ENCODE assay signal across 1 cellular context in the genomic region with DNA sequence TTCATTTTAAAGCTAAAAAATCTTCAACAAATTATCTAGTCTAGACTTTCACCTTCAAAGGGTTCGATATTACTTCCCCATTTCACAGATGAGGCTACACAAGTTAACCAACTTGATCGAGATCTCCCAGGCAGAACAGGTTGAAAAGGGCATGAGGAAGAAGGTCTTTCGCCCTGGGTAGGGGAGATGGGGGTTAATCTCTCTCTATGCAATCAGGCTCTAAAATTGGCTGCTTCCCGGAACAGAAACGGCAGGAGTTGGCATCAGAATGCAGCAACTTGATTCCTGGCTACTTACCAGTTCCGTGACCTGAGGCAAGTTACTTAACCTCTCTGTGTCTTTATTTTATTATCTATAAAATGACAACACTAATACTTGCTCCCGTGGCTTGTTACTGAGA.
TF ChIP-seq lines count a peak whose summit lies in the region.

No MANE protein-coding gene starts in this region.

TF ChIP-seq in GM12878, 131 proteins besides CTCF, POLR2A, EP300 and RAD21:
- TF ChIP-seq ASH2L (IDR thresholded peaks at IDR 0.05; ENCODE audit: borderline replicate concordance, low read depth): no peak
- no peak for TF ChIP-seq MYB (IDR thresholded peaks at IDR 0.05; ENCODE audit: borderline replicate concordance, low read depth, low read length)
- TF ChIP-seq SUZ12 (IDR thresholded peaks at IDR 0.05; ENCODE audit: unreplicated experiment): no peak
- TF ChIP-seq, protein P1, sequence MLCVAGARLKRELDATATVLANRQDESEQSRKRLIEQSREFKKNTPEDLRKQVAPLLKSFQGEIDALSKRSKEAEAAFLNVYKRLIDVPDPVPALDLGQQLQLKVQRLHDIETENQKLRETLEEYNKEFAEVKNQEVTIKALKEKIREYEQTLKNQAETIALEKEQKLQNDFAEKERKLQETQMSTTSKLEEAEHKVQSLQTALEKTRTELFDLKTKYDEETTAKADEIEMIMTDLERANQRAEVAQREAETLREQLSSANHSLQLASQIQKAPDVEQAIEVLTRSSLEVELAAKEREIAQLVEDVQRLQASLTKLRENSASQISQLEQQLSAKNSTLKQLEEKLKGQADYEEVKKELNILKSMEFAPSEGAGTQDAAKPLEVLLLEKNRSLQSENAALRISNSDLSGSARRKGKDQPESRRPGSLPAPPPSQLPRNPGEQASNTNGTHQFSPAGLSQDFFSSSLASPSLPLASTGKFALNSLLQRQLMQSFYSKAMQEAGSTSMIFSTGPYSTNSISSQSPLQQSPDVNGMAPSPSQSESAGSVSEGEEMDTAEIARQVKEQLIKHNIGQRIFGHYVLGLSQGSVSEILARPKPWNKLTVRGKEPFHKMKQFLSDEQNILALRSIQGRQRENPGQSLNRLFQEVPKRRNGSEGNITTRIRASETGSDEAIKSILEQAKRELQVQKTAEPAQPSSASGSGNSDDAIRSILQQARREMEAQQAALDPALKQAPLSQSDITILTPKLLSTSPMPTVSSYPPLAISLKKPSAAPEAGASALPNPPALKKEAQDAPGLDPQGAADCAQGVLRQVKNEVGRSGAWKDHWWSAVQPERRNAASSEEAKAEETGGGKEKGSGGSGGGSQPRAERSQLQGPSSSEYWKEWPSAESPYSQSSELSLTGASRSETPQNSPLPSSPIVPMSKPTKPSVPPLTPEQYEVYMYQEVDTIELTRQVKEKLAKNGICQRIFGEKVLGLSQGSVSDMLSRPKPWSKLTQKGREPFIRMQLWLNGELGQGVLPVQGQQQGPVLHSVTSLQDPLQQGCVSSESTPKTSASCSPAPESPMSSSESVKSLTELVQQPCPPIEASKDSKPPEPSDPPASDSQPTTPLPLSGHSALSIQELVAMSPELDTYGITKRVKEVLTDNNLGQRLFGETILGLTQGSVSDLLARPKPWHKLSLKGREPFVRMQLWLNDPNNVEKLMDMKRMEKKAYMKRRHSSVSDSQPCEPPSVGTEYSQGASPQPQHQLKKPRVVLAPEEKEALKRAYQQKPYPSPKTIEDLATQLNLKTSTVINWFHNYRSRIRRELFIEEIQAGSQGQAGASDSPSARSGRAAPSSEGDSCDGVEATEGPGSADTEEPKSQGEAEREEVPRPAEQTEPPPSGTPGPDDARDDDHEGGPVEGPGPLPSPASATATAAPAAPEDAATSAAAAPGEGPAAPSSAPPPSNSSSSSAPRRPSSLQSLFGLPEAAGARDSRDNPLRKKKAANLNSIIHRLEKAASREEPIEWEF (IDR thresholded peaks at IDR 0.05; ENCODE audit: insufficient replicate concordance, low read depth, low read length): no peak
- 0 out of 2 replicates have a peak, but pooled peaks have one; percentile 6 for TF ChIP-seq IKZF1 (conservative IDR thresholded peaks at IDR 0.05)
